In genomic region chr2:131209030-131209772, GRCh38 we compare ENCODE assay signal across 9 cellular contexts. TPM values are rescaled to one million over a fixed set of nuclear protein-coding genes. Genes with fewer than 3 reads are reported as not detected.
DNase-seq lines count a peak whose midpoint lies in the region; ATAC-seq, FAIRE-seq and TF ChIP-seq lines count a peak whose summit lies in the region.
"Not testable (repeated sequence)": the region's sequence is repeated elsewhere in the genome, so short reads cannot be mapped to it uniquely, and the experiment has no call there.
"Had no signal": no experiment of that assay in that cellular context is flagged by ENCODE, and none has a peak within 500 bp of the region (broad histone marks: within the 10 kb centered on the region; RNA-seq: fewer than 3 reads in every experiment).

Gene POTEE, plus strand, starts transcription at chr2:131209536. Its CDS starts 8,867 bp downstream, at chr2:131218403.

- not testable (repeated sequence) for H3K4me2 ChIP-seq in A549, neural progenitor cell

- not testable (repeated sequence) for H3K9me3 Mint-ChIP-seq in chondrocyte (ENCODE audit: low read depth); neural progenitor cell; stimulated activated naive CD8-positive, alpha-beta T cell treated with anti-CD3 and anti-CD28 coated beads, Interleukin-15, amount 100 ng/mL, for 72 hours

- H3F3A ChIP-seq in neural progenitor cell (ENCODE audit: low read depth): not testable (repeated sequence)

- not testable (repeated sequence) for TF ChIP-seq CTCF in A549 (IDR thresholded peaks at IDR 0.05); chondrocyte (IDR thresholded peaks at IDR 0.05); neural progenitor cell (IDR thresholded peaks at IDR 0.05)

- ATAC-seq in A549: peak; percentile 52 to 78; a peak in 3 of 6 replicates
- ATAC-seq in stimulated activated naive CD8-positive, alpha-beta T cell treated with anti-CD3 and anti-CD28 coated beads, Interleukin-15, amount 100 ng/mL, for 72 hours: peak; percentile 23

- POLR2A ChIA-PET in A549 (lab: Yijun Ruan, JAX): not testable (repeated sequence)

- not testable (repeated sequence) for H2AFZ ChIP-seq in neural progenitor cell (replicated peaks)

- CTCF ChIA-PET in A549 (lab: Yijun Ruan, JAX): not testable (repeated sequence)

- FAIRE-seq in A549 (lab: Jason Lieb, UNC): not testable (repeated sequence)

- not testable (repeated sequence) for H3K36me3 ChIP-seq in H7 (replicated peaks; ENCODE audit: control insufficient read depth, insufficient read depth, low read length); neural progenitor cell

- not testable (repeated sequence) for H4K20me1 ChIP-seq in neural progenitor cell (ENCODE audit: low read depth)

- H3K27me3 Mint-ChIP-seq in chondrocyte (ENCODE audit: low read depth); neural progenitor cell (ENCODE audit: insufficient read depth, low read depth); stimulated activated naive CD8-positive, alpha-beta T cell treated with anti-CD3 and anti-CD28 coated beads, Interleukin-15, amount 100 ng/mL, for 72 hours: not testable (repeated sequence)

- not testable (repeated sequence) for H3K9ac ChIP-seq in neural progenitor cell

- H3K9me3 ChIP-seq in A549; neural progenitor cell (ENCODE audit: low read depth): not testable (repeated sequence)

- not testable (repeated sequence) for TF ChIP-seq RAD21 in A549 (conservative IDR thresholded peaks at IDR 0.05 in 1 of 2, IDR thresholded peaks at IDR 0.05 in 1 of 2)

- TF ChIP-seq EP300 in A549 (IDR thresholded peaks at IDR 0.05): not testable (repeated sequence)

- not testable (repeated sequence) for H3K27me3 ChIP-seq in H7 (ENCODE audit: control insufficient read depth, insufficient read depth, low read length); neural progenitor cell

- H3K4me1 Mint-ChIP-seq in chondrocyte (ENCODE audit: low read depth); neural progenitor cell; stimulated activated naive CD8-positive, alpha-beta T cell treated with anti-CD3 and anti-CD28 coated beads, Interleukin-15, amount 100 ng/mL, for 72 hours: not testable (repeated sequence)

- TF ChIP-seq POLR2A in A549 (IDR thresholded peaks at IDR 0.05; ENCODE audit: low read length): not testable (repeated sequence)

- DNase-seq in A549 (ENCODE audit: low read depth in 1 of 2, low spot score in 1 of 2) (peak in 1 of 2 experiments; percentile 2), NCI-H2227 treated with DMSO at 0.1 percent for 48 hours (lab: John Stamatoyannopoulos, UW) (peak; percentile 94), NCI-H748 (lab: John Stamatoyannopoulos, UW; ENCODE audit: unreplicated experiment) (peak; percentile 92), iPS-NIHi11 (ENCODE audit: low spot score) (peak; percentile 14), neural progenitor cell (ENCODE audit: low spot score) (peak; percentile 7)
- not testable (repeated sequence) for DNase-seq in H7; chondrocyte (ENCODE audit: low spot score); stimulated activated naive CD8-positive, alpha-beta T cell treated with anti-CD3 and anti-CD28 coated beads, Interleukin-15, amount 100 ng/mL, for 72 hours

- not testable (repeated sequence) for H3K27ac Mint-ChIP-seq in chondrocyte (ENCODE audit: unreplicated experiment); neural progenitor cell; stimulated activated naive CD8-positive, alpha-beta T cell treated with anti-CD3 and anti-CD28 coated beads, Interleukin-15, amount 100 ng/mL, for 72 hours

- H3K4me3 Mint-ChIP-seq in chondrocyte (ENCODE audit: unreplicated experiment): peak within 1 kb of the TSS; percentile 58
- not testable (repeated sequence) for H3K4me3 Mint-ChIP-seq in neural progenitor cell; stimulated activated naive CD8-positive, alpha-beta T cell treated with anti-CD3 and anti-CD28 coated beads, Interleukin-15, amount 100 ng/mL, for 72 hours

- not testable (repeated sequence) for H3K4me3 ChIP-seq in A549
- H3K4me3 ChIP-seq in H7 (ENCODE audit: insufficient read depth, low read depth, low read length): peak within 1 kb of the TSS; percentile 36
- peak within 1 kb of the TSS; percentile 38 for H3K4me3 ChIP-seq in neural progenitor cell

- H3K4me1 ChIP-seq in A549, neural progenitor cell: not testable (repeated sequence)

- H3K36me3 Mint-ChIP-seq in chondrocyte (ENCODE audit: low read depth); neural progenitor cell: not testable (repeated sequence)

- WGBS in A549 (ENCODE audit: missing lambda C conversion rate): 75% methylated on average over 28 of the region's 33 CpGs

- H3K79me2 ChIP-seq in neural progenitor cell (ENCODE audit: low read depth): not testable (repeated sequence)

- not testable (repeated sequence) for H3K27ac ChIP-seq in A549, neural progenitor cell

RNA-seq across cellular contexts. Expression of gene POTEE, which starts in this region (rescaled TPM):
- polyA plus RNA-seq in A549 (2011; rRNA removed) (0.07 and 0.10 TPM in 2 replicates), A549 (2017; fragmentation: RNase III; extraction: RNeasy Plus Mini Kit Qiagen cat#74134 plus additional on column Dnase treatment) (0.05 to 0.11 TPM (median 0.05 TPM) in 3 replicates)
- polyA plus RNA-seq in A549 (2012; cell fraction: cytosol; rRNA removed): 0.03 TPM in 2 replicates
- 0.01 and 0.02 TPM in 2 replicates for polyA plus RNA-seq in A549 (2012; cell fraction: nucleus; rRNA removed)
- 0.15 and 0.50 TPM in 2 replicates for polyA minus RNA-seq in A549 (2011; rRNA and poly(A)+ RNA removed)
- 0.28 and 0.70 TPM in 2 replicates for total RNA-seq in H7 (2014; rRNA removed; shearing (Covaris generic))
- total RNA-seq in chondrocyte (0.15 to 1.2 TPM (median 0.92 TPM) in 3 replicates), neural progenitor cell (ENCODE audit: low replicate concordance) (4.8 and 6.5 TPM in 2 replicates)
- total RNA-seq: GM23248 had no signal

Comparison
In these comparisons a context has a peak if more than half of its experiments do, and no peak if none do; other contexts are left out.
1. Peak in ATAC-seq in A549; RNA of the gene not detected or under 1 TPM.